ENCODE assay signal across 18 cellular contexts in genomic region chr6:17817763-17818162, GRCh38.
"Had no signal": no experiment of that assay in that cellular context is flagged by ENCODE, and none has a peak within 500 bp of the region (broad histone marks: within the 10 kb centered on the region; RNA-seq: fewer than 3 reads in every experiment).

No MANE protein-coding gene starts in this region.

- H3K9me3 Mint-ChIP-seq: activated naive CD4-positive, alpha-beta T cell treated with anti-CD3 and anti-CD28 coated beads, Interleukin-2, amount 50 U/mL, for 24 hours; T-helper 2 cell treated with Interferon-gamma antibody and Interleukin-4, amounts not matched to agents 5 μg/mL and 100 μg/mL, for 36 hours had no signal

- FAIRE-seq: bronchial epithelial cell, TTC549 had no signal

- H3K27ac Mint-ChIP-seq: activated CD4-positive, alpha-beta T cell treated with anti-CD3 and anti-CD28 coated beads for 36 hours; activated naive CD4-positive, alpha-beta T cell treated with anti-CD3 and anti-CD28 coated beads, Interleukin-2, amount 50 U/mL, for 24 hours; T-helper 2 cell treated with Interferon-gamma antibody and Interleukin-4, amounts not matched to agents 5 μg/mL and 100 μg/mL, for 36 hours had no signal

- H3K4me1 Mint-ChIP-seq: activated CD4-positive, alpha-beta T cell treated with anti-CD3 and anti-CD28 coated beads for 36 hours; activated naive CD4-positive, alpha-beta T cell treated with anti-CD3 and anti-CD28 coated beads, Interleukin-2, amount 50 U/mL, for 24 hours had no signal

- H3K4me3 Mint-ChIP-seq: activated CD4-positive, alpha-beta T cell treated with anti-CD3 and anti-CD28 coated beads for 36 hours; activated naive CD4-positive, alpha-beta T cell treated with anti-CD3 and anti-CD28 coated beads, Interleukin-2, amount 50 U/mL, for 24 hours; T-helper 2 cell treated with Interferon-gamma antibody and Interleukin-4, amounts not matched to agents 5 μg/mL and 100 μg/mL, for 36 hours had no signal

- H3K36me3 Mint-ChIP-seq: activated naive CD4-positive, alpha-beta T cell treated with anti-CD3 and anti-CD28 coated beads, Interleukin-2, amount 50 U/mL, for 24 hours had no signal

- DNase-seq: activated CD4-positive, alpha-beta T cell treated with anti-CD3 and anti-CD28 coated beads for 36 hours; activated CD4-positive, alpha-beta T cell treated with anti-CD3 and anti-CD28 coated beads, Interleukin-2, amount 50 U/mL, for 48 hours; activated gamma-delta T cell; adrenal gland; cerebellar nuclear complex; dermis blood vessel endothelial cell; effector memory CD4-positive, alpha-beta T cell; hippocampal formation; left cardiac atrium; lower lobe of right lung; occipital lobe; stimulated activated CD4-positive, alpha-beta T cell treated with anti-CD3 and anti-CD28 coated beads, Interleukin-2, amount 100 ng/mL, for 24 hours; stimulated activated naive CD4-positive, alpha-beta T cell treated with Interleukin-2 at 50 U/mL for 16 hours; thyroid gland had no signal

- ATAC-seq: activated CD4-positive, alpha-beta T cell treated with anti-CD3 and anti-CD28 coated beads for 36 hours; left cardiac atrium; lower lobe of right lung had no signal
